23 cellular contexts compared by ENCODE assay signal in the genomic region with DNA sequence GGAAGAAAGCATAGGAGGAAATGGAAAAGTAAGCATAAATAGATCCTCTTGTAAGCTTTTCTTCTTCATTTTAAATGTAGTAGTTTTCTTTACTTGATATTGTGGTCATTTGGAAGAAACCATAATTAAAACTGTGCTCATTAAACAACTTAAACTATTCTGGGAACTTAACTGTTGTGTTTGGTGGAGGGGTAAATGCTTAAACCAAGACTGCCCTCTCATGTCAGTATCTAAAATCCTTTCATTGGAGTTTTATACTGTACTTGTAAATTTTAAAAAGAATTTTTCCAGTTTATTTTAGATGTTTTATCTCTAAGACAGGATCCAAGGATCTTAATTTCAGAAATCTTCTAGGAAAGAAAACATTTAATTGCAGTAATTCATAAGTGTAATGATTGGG. TPM values are rescaled to one million over a fixed set of nuclear protein-coding genes. Genes with fewer than 3 reads are reported as not detected.
DNase-seq lines count a peak whose midpoint lies in the region; ATAC-seq and TF ChIP-seq lines count a peak whose summit lies in the region.
"Had no signal": no experiment of that assay in that cellular context is flagged by ENCODE, and none has a peak within 500 bp of the region (broad histone marks: within the 10 kb centered on the region; RNA-seq: fewer than 3 reads in every experiment).

No MANE protein-coding gene starts in this region.

- H3K4me1 ChIP-seq in MM.1S (ENCODE audit: low read length) (peaks cover 21% of the 10 kb centered on the region), neural progenitor cell (peaks cover 7% of the 10 kb centered on the region)

- peaks cover 12% of the 10 kb centered on the region for H3K36me3 Mint-ChIP-seq in activated naive CD4-positive, alpha-beta T cell treated with anti-CD3 and anti-CD28 coated beads, Interleukin-2, amount 50 U/mL, for 24 hours
- peaks cover 18% of the 10 kb centered on the region for H3K36me3 Mint-ChIP-seq in central memory CD8-positive, alpha-beta T cell (ENCODE audit: insufficient read depth)
- peaks cover 9% of the 10 kb centered on the region for H3K36me3 Mint-ChIP-seq in neural progenitor cell

- H3K36me3 ChIP-seq in MM.1S (replicated peaks; ENCODE audit: insufficient read depth, low read length) (peaks cover 5% of the 10 kb centered on the region; the same call in 1 of the 2 replicates), neural progenitor cell (no peaks in the 10 kb centered on the region), WERI-Rb-1 (peaks cover 16% of the 10 kb centered on the region)

- H3K9ac ChIP-seq in MM.1S (ENCODE audit: low read length) (no peak overlapping the region), neural progenitor cell (no peak overlapping the region)

- intact Hi-C loops in head of caudate nucleus (cut with DNase I), result no loop called here

- no peak for DNase-seq in activated naive CD4-positive, alpha-beta T cell treated with Interleukin-2 at 50 U/mL for 16 hours
- DNase-seq in MM.1S (no peak), neural progenitor cell (ENCODE audit: low spot score) (no peak), OCI-M1 (lab: John Stamatoyannopoulos, UW) (no peak), head of caudate nucleus (no peak), WERI-Rb-1 (no peak)
- DNase-seq in central memory CD8-positive, alpha-beta T cell (ENCODE audit: low spot score in 2 of 2), result no peak
- DNase-seq: activated CD8-positive, alpha-beta T cell treated with anti-CD3 and anti-CD28 coated beads for 36 hours; activated T-cell treated with anti-CD3 and anti-CD28 coated beads, Interleukin-2, amount 50 U/mL, for 48 hours; CD8-positive, alpha-beta memory T cell; DMS79; dorsolateral prefrontal cortex; esophagus squamous epithelium; NCI-H1105 treated with DMSO at 0.1 percent for 48 hours; NCI-H2081 treated with DMSO at 0.1 percent for 48 hours; NCI-H510A treated with DMSO at 0.1 percent for 48 hours; nucleus accumbens; SHP77; testis had no signal

- ATAC-seq in central memory CD8-positive, alpha-beta T cell (replicated peaks; ENCODE audit: extremely low read depth, poor library complexity, severe bottlenecking), result no peak
- ATAC-seq: activated CD8-positive, alpha-beta T cell treated with anti-CD3 and anti-CD28 coated beads for 36 hours; K562; left lobe of liver had no signal

- no peak overlapping the region for H2AFZ ChIP-seq in MM.1S (ENCODE audit: low read length)
- no peak overlapping the region for H2AFZ ChIP-seq in neural progenitor cell (replicated peaks)

- no peaks in the 10 kb centered on the region for H3K9me2 ChIP-seq in MM.1S (replicated peaks; ENCODE audit: insufficient read depth, low read length)

- H3K9me3 ChIP-seq in MM.1S (replicated peaks; ENCODE audit: insufficient read depth, low read length) (no peaks in the 10 kb centered on the region), neural progenitor cell (ENCODE audit: low read depth) (no peaks in the 10 kb centered on the region), WERI-Rb-1 (ENCODE audit: severe bottlenecking) (no peaks in the 10 kb centered on the region)
- H3K9me3 ChIP-seq: esophagus squamous epithelium, testis had no signal

- no peaks in the 10 kb centered on the region for H3K9me3 Mint-ChIP-seq in activated naive CD4-positive, alpha-beta T cell treated with anti-CD3 and anti-CD28 coated beads, Interleukin-2, amount 50 U/mL, for 24 hours
- no peaks in the 10 kb centered on the region for H3K9me3 Mint-ChIP-seq in central memory CD8-positive, alpha-beta T cell
- H3K9me3 Mint-ChIP-seq in neural progenitor cell, result no peaks in the 10 kb centered on the region
- H3K9me3 Mint-ChIP-seq: activated CD8-positive, alpha-beta T cell treated with anti-CD3 and anti-CD28 coated beads for 36 hours; CD8-positive, alpha-beta memory T cell; T-helper 1 cell treated with Interleukin-12 subunit alpha and Interleukin-12 subunit beta and Interleukin-4 antibody, amounts not matched to agents 30 μg/mL and 1 μg/mL, for 36 hours had no signal

- no peaks in the 10 kb centered on the region for H3K27me3 Mint-ChIP-seq in activated naive CD4-positive, alpha-beta T cell treated with anti-CD3 and anti-CD28 coated beads, Interleukin-2, amount 50 U/mL, for 24 hours
- no peaks in the 10 kb centered on the region for H3K27me3 Mint-ChIP-seq in central memory CD8-positive, alpha-beta T cell
- H3K27me3 Mint-ChIP-seq in neural progenitor cell (ENCODE audit: insufficient read depth, low read depth), result no peaks in the 10 kb centered on the region
- H3K27me3 Mint-ChIP-seq: activated CD8-positive, alpha-beta T cell treated with anti-CD3 and anti-CD28 coated beads for 36 hours; CD8-positive, alpha-beta memory T cell had no signal

- peaks cover 10% of the 10 kb centered on the region for H3F3A ChIP-seq in MM.1S (ENCODE audit: insufficient read depth, low read length)
- H3F3A ChIP-seq in neural progenitor cell (ENCODE audit: low read depth), result no peaks in the 10 kb centered on the region

- H3K4me3 ChIP-seq in MM.1S (ENCODE audit: low read length) (no peak overlapping the region), neural progenitor cell (no peak overlapping the region), WERI-Rb-1 (ENCODE audit: low read depth, low read length) (no peak overlapping the region)
- H3K4me3 ChIP-seq: dorsolateral prefrontal cortex, esophagus squamous epithelium, K562, testis had no signal

- no peak overlapping the region for H3K4me3 Mint-ChIP-seq in activated naive CD4-positive, alpha-beta T cell treated with anti-CD3 and anti-CD28 coated beads, Interleukin-2, amount 50 U/mL, for 24 hours
- H3K4me3 Mint-ChIP-seq in central memory CD8-positive, alpha-beta T cell, result no peak overlapping the region
- H3K4me3 Mint-ChIP-seq in neural progenitor cell, result no peak overlapping the region
- H3K4me3 Mint-ChIP-seq: activated CD8-positive, alpha-beta T cell treated with anti-CD3 and anti-CD28 coated beads for 36 hours; CD8-positive, alpha-beta memory T cell; T-helper 1 cell treated with Interleukin-12 subunit alpha and Interleukin-12 subunit beta and Interleukin-4 antibody, amounts not matched to agents 30 μg/mL and 1 μg/mL, for 36 hours had no signal

- H3K4me2 ChIP-seq in MM.1S (ENCODE audit: low read depth, low read length) (no peak overlapping the region), neural progenitor cell (no peak overlapping the region)

- H3K27me3 ChIP-seq in MM.1S (replicated peaks; ENCODE audit: insufficient read depth, low read length), result no peaks in the 10 kb centered on the region
- no peaks in the 10 kb centered on the region for H3K27me3 ChIP-seq in neural progenitor cell
- no peaks in the 10 kb centered on the region for H3K27me3 ChIP-seq in WERI-Rb-1 (ENCODE audit: insufficient read depth, low read depth, severe bottlenecking)
- H3K27me3 ChIP-seq: dorsolateral prefrontal cortex, esophagus squamous epithelium, testis had no signal

- H3K27ac ChIP-seq in MM.1S (ENCODE audit: low read length), result no peak overlapping the region
- H3K27ac ChIP-seq in neural progenitor cell, result no peak overlapping the region
- no peak overlapping the region for H3K27ac ChIP-seq in WERI-Rb-1
- H3K27ac ChIP-seq: dorsolateral prefrontal cortex, esophagus squamous epithelium had no signal

- 0 out of 2 replicates have a peak, but pooled peaks cover 2% of the 10 kb centered on the region for H4K20me1 ChIP-seq in MM.1S (ENCODE audit: insufficient read depth, low read length)
- no peaks in the 10 kb centered on the region for H4K20me1 ChIP-seq in neural progenitor cell (ENCODE audit: low read depth)

- peaks cover 83% of the 10 kb centered on the region for H3K79me2 ChIP-seq in MM.1S (ENCODE audit: low read length)
- peaks cover 16% of the 10 kb centered on the region for H3K79me2 ChIP-seq in neural progenitor cell (ENCODE audit: low read depth)

- TF ChIP-seq CTCF in MM.1S (IDR thresholded peaks at IDR 0.05; ENCODE audit: low read length) (0 out of 2 replicates have a peak, but pooled peaks have one; percentile 3), neural progenitor cell (IDR thresholded peaks at IDR 0.05) (peak; percentile 15), WERI-Rb-1 (IDR thresholded peaks at IDR 0.05; ENCODE audit: low read depth, low read length) (no peak)

- H3K27ac Mint-ChIP-seq in activated naive CD4-positive, alpha-beta T cell treated with anti-CD3 and anti-CD28 coated beads, Interleukin-2, amount 50 U/mL, for 24 hours, result peak overlapping the region; percentile 87
- peak overlapping the region; percentile 82 for H3K27ac Mint-ChIP-seq in central memory CD8-positive, alpha-beta T cell (ENCODE audit: low read depth)
- H3K27ac Mint-ChIP-seq in neural progenitor cell, result no peak overlapping the region
- H3K27ac Mint-ChIP-seq: activated CD8-positive, alpha-beta T cell treated with anti-CD3 and anti-CD28 coated beads for 36 hours; T-helper 1 cell treated with Interleukin-12 subunit alpha and Interleukin-12 subunit beta and Interleukin-4 antibody, amounts not matched to agents 30 μg/mL and 1 μg/mL, for 36 hours had no signal

- H3K4me1 Mint-ChIP-seq in activated naive CD4-positive, alpha-beta T cell treated with anti-CD3 and anti-CD28 coated beads, Interleukin-2, amount 50 U/mL, for 24 hours, result peaks cover 66% of the 10 kb centered on the region
- peaks cover 46% of the 10 kb centered on the region for H3K4me1 Mint-ChIP-seq in central memory CD8-positive, alpha-beta T cell
- no peaks in the 10 kb centered on the region for H3K4me1 Mint-ChIP-seq in neural progenitor cell

RNA-seq across cellular contexts. Expression of a gene that starts 41.4 kb away (rescaled TPM):
- total RNA-seq in neural progenitor cell (ENCODE audit: low replicate concordance), result 20.3 and 22.2 TPM in 2 replicates

RNA-seq across cellular contexts. Expression of a gene that starts 52.6 kb away (rescaled TPM):
- 18.6 and 39.3 TPM in 2 replicates for total RNA-seq in neural progenitor cell (ENCODE audit: low replicate concordance)
